In genomic region chr18:10140928-10141327, GRCh38 we compare ENCODE assay signal across 1 cellular context.
TF ChIP-seq lines count a peak whose summit lies in the region.

No MANE protein-coding gene starts in this region.

TF ChIP-seq in HepG2, 621 proteins besides CTCF, POLR2A, EP300 and RAD21 (continued from another document):
- no peak for TF ChIP-seq REST (IDR thresholded peaks at IDR 0.05; ENCODE audit: borderline replicate concordance in 1 of 2, low read depth in 1 of 2, low read length in 2 of 2)
- TF ChIP-seq TBX2 (CRISPR knock-in tag; IDR thresholded peaks at IDR 0.05; ENCODE audit: borderline replicate concordance), result peak; percentile 47; the same call in 1 of the 2 replicates
- TF ChIP-seq HNF1B (CRISPR knock-in tag; IDR thresholded peaks at IDR 0.05), result 0 out of 2 replicates have a peak, but pooled peaks have one; percentile 31
- no peak for TF ChIP-seq MLLT10 (CRISPR knock-in tag; IDR thresholded peaks at IDR 0.05)
- TF ChIP-seq RAD51 (IDR thresholded peaks at IDR 0.05; ENCODE audit: borderline replicate concordance), result no peak
- 0 out of 2 replicates have a peak, but pooled peaks have one; percentile 40 for TF ChIP-seq HNF1A (IDR thresholded peaks at IDR 0.05; ENCODE audit: low read depth)
- peak; percentile 28; the same call in 1 of the 2 replicates for TF ChIP-seq HNF1A (CRISPR knock-in tag; IDR thresholded peaks at IDR 0.05; ENCODE audit: borderline replicate concordance)
- peak; percentile 82 for TF ChIP-seq PAXIP1 (CRISPR knock-in tag; conservative IDR thresholded peaks at IDR 0.05)
- no peak for TF ChIP-seq ZBTB34 (CRISPR knock-in tag; IDR thresholded peaks at IDR 0.05)
- no peak for TF ChIP-seq TAF1 (CRISPR knock-in tag; IDR thresholded peaks at IDR 0.05)
- TF ChIP-seq ELK4 (CRISPR knock-in tag; IDR thresholded peaks at IDR 0.05; ENCODE audit: borderline replicate concordance), result no peak
- TF ChIP-seq TBP (CRISPR knock-in tag; IDR thresholded peaks at IDR 0.05), result no peak
- no peak for TF ChIP-seq CHD2 (IDR thresholded peaks at IDR 0.05; ENCODE audit: low read depth, low read length)
- no peak for TF ChIP-seq JDP2 (CRISPR knock-in tag; IDR thresholded peaks at IDR 0.05; ENCODE audit: borderline replicate concordance)
- TF ChIP-seq FIP1L1 (IDR thresholded peaks at IDR 0.05; ENCODE audit: borderline replicate concordance, insufficient read depth, low read depth, low read length), result no peak
- TF ChIP-seq IKZF1 (IDR thresholded peaks at IDR 0.05), result no peak
- no peak for TF ChIP-seq ZNF777 (CRISPR knock-in tag; IDR thresholded peaks at IDR 0.05)
- 0 out of 2 replicates have a peak, but pooled peaks have one; percentile 18 for TF ChIP-seq ELF3 (CRISPR knock-in tag; IDR thresholded peaks at IDR 0.05)
- TF ChIP-seq ZFX (CRISPR knock-in tag; IDR thresholded peaks at IDR 0.05; ENCODE audit: low read depth), result no peak
- peak; percentile 79 for TF ChIP-seq TFAP4 (IDR thresholded peaks at IDR 0.05; ENCODE audit: borderline replicate concordance, low read depth)
- TF ChIP-seq TBL1XR1 (IDR thresholded peaks at IDR 0.05; ENCODE audit: borderline replicate concordance, low read length, partially characterized antibody), result no peak
- TF ChIP-seq XRCC5 (optimal IDR thresholded peaks at IDR 0.05; ENCODE audit: low read length), result no peak
- no peak for TF ChIP-seq CBX1 (IDR thresholded peaks at IDR 0.05; ENCODE audit: low read depth)
- no peak for TF ChIP-seq GFI1 (CRISPR knock-in tag; IDR thresholded peaks at IDR 0.05; ENCODE audit: borderline replicate concordance)
- TF ChIP-seq JUND (CRISPR knock-in tag; IDR thresholded peaks at IDR 0.05), result no peak
- TF ChIP-seq HIC2 (CRISPR knock-in tag; IDR thresholded peaks at IDR 0.05; ENCODE audit: low read depth), result no peak; the same call in 1 of the 2 replicates
